Comparison of ENCODE assay signal across 21 cellular contexts in genomic region chr9:82757921-82758320, GRCh38.
DNase-seq lines count a peak whose midpoint lies in the region; ATAC-seq and TF ChIP-seq lines count a peak whose summit lies in the region.
"Had no signal": no experiment of that assay in that cellular context is flagged by ENCODE, and none has a peak within 500 bp of the region (broad histone marks: within the 10 kb centered on the region; RNA-seq: fewer than 3 reads in every experiment).

No MANE protein-coding gene starts in this region.

- H3K4me2 ChIP-seq in GM23338 = no peak overlapping the region
- peak overlapping the region; percentile 53 for H3K4me2 ChIP-seq in PC-9
- H3K4me2 ChIP-seq: BLaER1 had no signal

- H2AFZ ChIP-seq in GM23338 = no peak overlapping the region
- peak overlapping the region; percentile 26; the same call in 1 of the 2 replicates for H2AFZ ChIP-seq in PC-9
- H2AFZ ChIP-seq: GM23248 had no signal

- CTCF ChIA-PET in PC-9 (lab: Charles Lee) = interaction anchor here (1.0 kb wide), 1 partner anchor 151 kb away, joined by 3 read pairs; no protein-coding TSS in a partner anchor

- peaks cover 14% of the 10 kb centered on the region; the same call in 2 of the 3 replicates for H3K36me3 Mint-ChIP-seq in GM23338 (ENCODE audit: low read depth)
- H3K36me3 Mint-ChIP-seq: CD4-positive, CD25-positive, alpha-beta regulatory T cell; CD8-positive, alpha-beta T cell had no signal

- H4K20me1 ChIP-seq in GM23338 (replicated peaks; ENCODE audit: insufficient read depth) (no peaks in the 10 kb centered on the region), PC-9 (ENCODE audit: insufficient read depth) (no peaks in the 10 kb centered on the region)
- H4K20me1 ChIP-seq: BLaER1 had no signal

- peaks cover 25% of the 10 kb centered on the region for H3K9me2 ChIP-seq in GM23338 (ENCODE audit: insufficient read depth)
- no peaks in the 10 kb centered on the region for H3K9me2 ChIP-seq in PC-9 (ENCODE audit: insufficient read depth)

- H3K36me3 ChIP-seq in GM23338 (ENCODE audit: insufficient read depth) (0 out of 2 replicates have a peak, but pooled peaks cover 4% of the 10 kb centered on the region), PC-9 (ENCODE audit: low read depth) (no peaks in the 10 kb centered on the region), uterus (no peaks in the 10 kb centered on the region)

- DNase-seq in DMS153 treated with DMSO at 0.1 percent for 48 hours (lab: John Stamatoyannopoulos, UW; ENCODE audit: unreplicated experiment) (peak; percentile 10), DMS153 (lab: John Stamatoyannopoulos, UW) (no peak), GM23338 (ENCODE audit: low spot score) (no peak), NCI-H69 (lab: John Stamatoyannopoulos, UW) (peak; percentile 21), PC-9 (no peak), erythroblast (lab: John Stamatoyannopoulos, UW) (no peak), HPDE6-E6E7 (ENCODE audit: extremely low spot score) (no peak), uterus (no peak)
- DNase-seq: Caco-2; CD4-positive, CD25-positive, alpha-beta regulatory T cell; CD8-positive, alpha-beta T cell; DMS53; DMS79 treated with DMSO at 0.1 percent for 48 hours; GF-D8; GM23248; H9 had no signal

- POLR2A ChIA-PET in PC-9 (lab: Charles Lee; ENCODE audit: unreplicated experiment) = interaction anchor here (0.6 kb wide), 1 partner anchor 305 kb away, joined by 3 read pairs; no protein-coding TSS in a partner anchor

- peaks cover 3% of the 10 kb centered on the region for H3K4me1 ChIP-seq in GM23338 (ENCODE audit: insufficient read depth)
- no peaks in the 10 kb centered on the region for H3K4me1 ChIP-seq in PC-9 (replicated peaks; ENCODE audit: insufficient read depth)
- no peaks in the 10 kb centered on the region for H3K4me1 ChIP-seq in uterus
- H3K4me1 ChIP-seq: Caco-2 had no signal

- H3K27me3 Mint-ChIP-seq in GM23338 (ENCODE audit: insufficient read depth, low read depth, poor library complexity) = no peaks in the 10 kb centered on the region
- H3K27me3 Mint-ChIP-seq: B cell; CD4-positive, CD25-positive, alpha-beta regulatory T cell had no signal

- peaks cover 11% of the 10 kb centered on the region for H3K4me1 Mint-ChIP-seq in GM23338
- H3K4me1 Mint-ChIP-seq: B cell; CD4-positive, CD25-positive, alpha-beta regulatory T cell had no signal

- no peaks in the 10 kb centered on the region for H3K79me2 ChIP-seq in GM23338 (replicated peaks; ENCODE audit: insufficient read depth)
- H3K79me2 ChIP-seq in PC-9 (ENCODE audit: low read depth) = no peaks in the 10 kb centered on the region

- H3K27ac ChIP-seq in GM23338 (ENCODE audit: low read depth) (no peak overlapping the region), PC-9 (no peak overlapping the region), uterus (no peak overlapping the region)
- H3K27ac ChIP-seq: 22Rv1, BLaER1, C4-2B, GM23248 had no signal

- ATAC-seq in GM23338 = no peak
- ATAC-seq: CD8-positive, alpha-beta T cell; HCT116 had no signal

- no TSS peak for BruUV-seq in PC-9 (replicated peaks; lab: Mats Ljungman, UMichigan)

- H3K9me3 Mint-ChIP-seq in GM23338 = peaks cover 16% of the 10 kb centered on the region; the same call in 2 of the 3 replicates

- no peak overlapping the region for H3K4me3 Mint-ChIP-seq in GM23338
- H3K4me3 Mint-ChIP-seq: B cell; CD4-positive, CD25-positive, alpha-beta regulatory T cell; CD8-positive, alpha-beta T cell; H9 had no signal

- no peak overlapping the region for H3K4me3 ChIP-seq in GM23338
- H3K4me3 ChIP-seq in PC-9 = no peak overlapping the region; the same call in 1 of the 2 replicates
- no peak overlapping the region for H3K4me3 ChIP-seq in uterus
- H3K4me3 ChIP-seq: GM23248 had no signal

- no peaks in the 10 kb centered on the region for H3F3A ChIP-seq in GM23338 (replicated peaks; ENCODE audit: low read depth)
- no peaks in the 10 kb centered on the region for H3F3A ChIP-seq in PC-9 (ENCODE audit: insufficient read depth, low read depth)

- intact Hi-C loops in PC-9 (cut with micrococcal nuclease; ENCODE audit: unreplicated experiment) (no loop called here), uterus (cut with DNase I; ENCODE audit: low total_unique reads) (no loop called here)

- H3K9me3 ChIP-seq in PC-9 (ENCODE audit: insufficient read depth, low read depth) = no peaks in the 10 kb centered on the region
- no peaks in the 10 kb centered on the region for H3K9me3 ChIP-seq in uterus
- H3K9me3 ChIP-seq: Caco-2 had no signal

- TF ChIP-seq POLR2A in erythroblast (IDR thresholded peaks at IDR 0.05; ENCODE audit: low read length) (no peak), uterus (IDR thresholded peaks at IDR 0.05) (no peak)

- peak overlapping the region; percentile 72; the same call in 1 of the 2 replicates for H3K27ac Mint-ChIP-seq in GM23338
- H3K27ac Mint-ChIP-seq: B cell; CD8-positive, alpha-beta T cell; H9 had no signal

- TF ChIP-seq CTCF in GM23338 (conservative IDR thresholded peaks at IDR 0.05; ENCODE audit: low read depth in 2 of 2) (no peak), PC-9 (conservative IDR thresholded peaks at IDR 0.05) (no peak), uterus (IDR thresholded peaks at IDR 0.05) (no peak)

- no peaks in the 10 kb centered on the region for H3K27me3 ChIP-seq in GM23338 (ENCODE audit: insufficient read depth)
- H3K27me3 ChIP-seq in PC-9 (ENCODE audit: insufficient read depth, low read depth) = no peaks in the 10 kb centered on the region
- no peaks in the 10 kb centered on the region for H3K27me3 ChIP-seq in uterus
- H3K27me3 ChIP-seq: BLaER1 had no signal

TF ChIP-seq in GM23338, 12 proteins besides CTCF, POLR2A, EP300 and RAD21 (continues in another document):
- TF ChIP-seq ZNF331 (CRISPR knock-in tag; IDR thresholded peaks at IDR 0.05; ENCODE audit: low read depth) (no peak), ZNF114 (CRISPR knock-in tag; IDR thresholded peaks at IDR 0.05) (no peak), REST (IDR thresholded peaks at IDR 0.05; ENCODE audit: unreplicated experiment) (no peak), ETS1 (IDR thresholded peaks at IDR 0.05) (no peak), CREB1 (CRISPR knock-in tag; IDR thresholded peaks at IDR 0.05; ENCODE audit: low read depth) (no peak), NANOG (IDR thresholded peaks at IDR 0.05; ENCODE audit: borderline replicate concordance) (no peak), EZH2 (IDR thresholded peaks at IDR 0.05; ENCODE audit: low read depth, unreplicated experiment) (no peak), POLR2AphosphoS5 (IDR thresholded peaks at IDR 0.05; ENCODE audit: low read depth) (no peak)

Comparison
In these comparisons a context has a peak if more than half of its experiments do, and no peak if none do; other contexts are left out.
1. DNase-seq: peak in DMS153 treated with DMSO at 0.1 percent for 48 hours (single experiment) and NCI-H69 (single experiment); none in DMS153 (single experiment), GM23338 (single experiment), PC-9 (0 of 2), erythroblast (0 of 2), HPDE6-E6E7 (single experiment) and uterus (0 of 2).